Comparison of ENCODE assay signal across 2 cellular contexts in the genomic region with DNA sequence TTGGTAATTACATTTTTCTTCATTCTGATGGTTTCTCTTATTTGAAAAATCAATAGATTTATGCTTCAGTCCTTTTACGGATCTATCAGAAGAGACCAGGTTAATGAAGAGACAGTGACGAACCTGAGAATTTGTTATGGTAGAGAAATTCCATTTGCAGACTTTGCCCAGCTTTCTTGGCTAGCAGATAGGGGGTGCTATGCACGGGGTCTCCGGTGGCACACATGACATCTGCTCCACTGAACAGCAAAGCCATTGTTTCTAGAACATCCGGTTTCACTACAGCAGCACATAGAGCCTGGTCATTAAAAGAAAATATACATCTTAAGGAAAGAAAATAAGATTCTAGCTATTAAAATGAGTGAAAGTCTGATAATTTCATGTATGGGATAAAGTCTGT.
TF ChIP-seq lines count a peak whose summit lies in the region.

No MANE protein-coding gene starts in this region.

TF ChIP-seq in SK-N-SH, 30 proteins besides CTCF, POLR2A, EP300 and RAD21 (continued from another document):
- no peak for TF ChIP-seq TAF1 (IDR thresholded peaks at IDR 0.05; ENCODE audit: borderline replicate concordance, low read depth, low read length)
- TF ChIP-seq FOXM1 (IDR thresholded peaks at IDR 0.05; ENCODE audit: low read depth), result no peak
TF ChIP-seq in SK-N-SH: peak in this region for 0.

TF ChIP-seq in SK-N-SH treated with all-trans-retinoic acid at 6 μM for 48 hours, 23 proteins besides CTCF, POLR2A, EP300 and RAD21 (continued from another document):
- TF ChIP-seq, protein P1, sequence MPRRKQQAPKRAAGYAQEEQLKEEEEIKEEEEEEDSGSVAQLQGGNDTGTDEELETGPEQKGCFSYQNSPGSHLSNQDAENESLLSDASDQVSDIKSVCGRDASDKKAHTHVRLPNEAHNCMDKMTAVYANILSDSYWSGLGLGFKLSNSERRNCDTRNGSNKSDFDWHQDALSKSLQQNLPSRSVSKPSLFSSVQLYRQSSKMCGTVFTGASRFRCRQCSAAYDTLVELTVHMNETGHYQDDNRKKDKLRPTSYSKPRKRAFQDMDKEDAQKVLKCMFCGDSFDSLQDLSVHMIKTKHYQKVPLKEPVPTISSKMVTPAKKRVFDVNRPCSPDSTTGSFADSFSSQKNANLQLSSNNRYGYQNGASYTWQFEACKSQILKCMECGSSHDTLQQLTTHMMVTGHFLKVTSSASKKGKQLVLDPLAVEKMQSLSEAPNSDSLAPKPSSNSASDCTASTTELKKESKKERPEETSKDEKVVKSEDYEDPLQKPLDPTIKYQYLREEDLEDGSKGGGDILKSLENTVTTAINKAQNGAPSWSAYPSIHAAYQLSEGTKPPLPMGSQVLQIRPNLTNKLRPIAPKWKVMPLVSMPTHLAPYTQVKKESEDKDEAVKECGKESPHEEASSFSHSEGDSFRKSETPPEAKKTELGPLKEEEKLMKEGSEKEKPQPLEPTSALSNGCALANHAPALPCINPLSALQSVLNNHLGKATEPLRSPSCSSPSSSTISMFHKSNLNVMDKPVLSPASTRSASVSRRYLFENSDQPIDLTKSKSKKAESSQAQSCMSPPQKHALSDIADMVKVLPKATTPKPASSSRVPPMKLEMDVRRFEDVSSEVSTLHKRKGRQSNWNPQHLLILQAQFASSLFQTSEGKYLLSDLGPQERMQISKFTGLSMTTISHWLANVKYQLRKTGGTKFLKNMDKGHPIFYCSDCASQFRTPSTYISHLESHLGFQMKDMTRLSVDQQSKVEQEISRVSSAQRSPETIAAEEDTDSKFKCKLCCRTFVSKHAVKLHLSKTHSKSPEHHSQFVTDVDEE (CRISPR knock-in tag; IDR thresholded peaks at IDR 0.05), result no peak
- TF ChIP-seq ZNF8 (CRISPR knock-in tag; IDR thresholded peaks at IDR 0.05), result no peak
- no peak for TF ChIP-seq GLIS3 (CRISPR knock-in tag; IDR thresholded peaks at IDR 0.05)
- no peak for TF ChIP-seq ISL1 (CRISPR knock-in tag; IDR thresholded peaks at IDR 0.05)
- no peak for TF ChIP-seq ARNTL (CRISPR knock-in tag; IDR thresholded peaks at IDR 0.05; ENCODE audit: borderline replicate concordance, low read depth)
- TF ChIP-seq ZNF70 (CRISPR knock-in tag; IDR thresholded peaks at IDR 0.05), result no peak
- no peak for TF ChIP-seq PPARA (CRISPR knock-in tag; IDR thresholded peaks at IDR 0.05; ENCODE audit: borderline replicate concordance)
- no peak for TF ChIP-seq ZFP30 (CRISPR knock-in tag; IDR thresholded peaks at IDR 0.05)
- TF ChIP-seq BACH2 (CRISPR knock-in tag; IDR thresholded peaks at IDR 0.05; ENCODE audit: borderline replicate concordance), result no peak
- TF ChIP-seq SNAI2 (CRISPR knock-in tag; IDR thresholded peaks at IDR 0.05), result no peak
- TF ChIP-seq, protein P2, sequence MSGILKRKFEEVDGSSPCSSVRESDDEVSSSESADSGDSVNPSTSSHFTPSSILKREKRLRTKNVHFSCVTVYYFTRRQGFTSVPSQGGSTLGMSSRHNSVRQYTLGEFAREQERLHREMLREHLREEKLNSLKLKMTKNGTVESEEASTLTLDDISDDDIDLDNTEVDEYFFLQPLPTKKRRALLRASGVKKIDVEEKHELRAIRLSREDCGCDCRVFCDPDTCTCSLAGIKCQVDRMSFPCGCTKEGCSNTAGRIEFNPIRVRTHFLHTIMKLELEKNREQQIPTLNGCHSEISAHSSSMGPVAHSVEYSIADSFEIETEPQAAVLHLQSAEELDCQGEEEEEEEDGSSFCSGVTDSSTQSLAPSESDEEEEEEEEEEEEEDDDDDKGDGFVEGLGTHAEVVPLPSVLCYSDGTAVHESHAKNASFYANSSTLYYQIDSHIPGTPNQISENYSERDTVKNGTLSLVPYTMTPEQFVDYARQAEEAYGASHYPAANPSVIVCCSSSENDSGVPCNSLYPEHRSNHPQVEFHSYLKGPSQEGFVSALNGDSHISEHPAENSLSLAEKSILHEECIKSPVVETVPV (CRISPR knock-in tag; IDR thresholded peaks at IDR 0.05), result no peak
- TF ChIP-seq, protein P3, sequence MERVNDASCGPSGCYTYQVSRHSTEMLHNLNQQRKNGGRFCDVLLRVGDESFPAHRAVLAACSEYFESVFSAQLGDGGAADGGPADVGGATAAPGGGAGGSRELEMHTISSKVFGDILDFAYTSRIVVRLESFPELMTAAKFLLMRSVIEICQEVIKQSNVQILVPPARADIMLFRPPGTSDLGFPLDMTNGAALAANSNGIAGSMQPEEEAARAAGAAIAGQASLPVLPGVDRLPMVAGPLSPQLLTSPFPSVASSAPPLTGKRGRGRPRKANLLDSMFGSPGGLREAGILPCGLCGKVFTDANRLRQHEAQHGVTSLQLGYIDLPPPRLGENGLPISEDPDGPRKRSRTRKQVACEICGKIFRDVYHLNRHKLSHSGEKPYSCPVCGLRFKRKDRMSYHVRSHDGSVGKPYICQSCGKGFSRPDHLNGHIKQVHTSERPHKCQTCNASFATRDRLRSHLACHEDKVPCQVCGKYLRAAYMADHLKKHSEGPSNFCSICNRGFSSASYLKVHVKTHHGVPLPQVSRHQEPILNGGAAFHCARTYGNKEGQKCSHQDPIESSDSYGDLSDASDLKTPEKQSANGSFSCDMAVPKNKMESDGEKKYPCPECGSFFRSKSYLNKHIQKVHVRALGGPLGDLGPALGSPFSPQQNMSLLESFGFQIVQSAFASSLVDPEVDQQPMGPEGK (CRISPR knock-in tag; IDR thresholded peaks at IDR 0.05; ENCODE audit: borderline replicate concordance), result no peak
- TF ChIP-seq ZFP3 (CRISPR knock-in tag; IDR thresholded peaks at IDR 0.05), result no peak
- no peak for TF ChIP-seq TOX (CRISPR knock-in tag; IDR thresholded peaks at IDR 0.05; ENCODE audit: borderline replicate concordance)
- TF ChIP-seq CSDC2 (CRISPR knock-in tag; IDR thresholded peaks at IDR 0.05), result no peak
- no peak for TF ChIP-seq ESRRG (CRISPR knock-in tag; IDR thresholded peaks at IDR 0.05)
- TF ChIP-seq, protein P4, sequence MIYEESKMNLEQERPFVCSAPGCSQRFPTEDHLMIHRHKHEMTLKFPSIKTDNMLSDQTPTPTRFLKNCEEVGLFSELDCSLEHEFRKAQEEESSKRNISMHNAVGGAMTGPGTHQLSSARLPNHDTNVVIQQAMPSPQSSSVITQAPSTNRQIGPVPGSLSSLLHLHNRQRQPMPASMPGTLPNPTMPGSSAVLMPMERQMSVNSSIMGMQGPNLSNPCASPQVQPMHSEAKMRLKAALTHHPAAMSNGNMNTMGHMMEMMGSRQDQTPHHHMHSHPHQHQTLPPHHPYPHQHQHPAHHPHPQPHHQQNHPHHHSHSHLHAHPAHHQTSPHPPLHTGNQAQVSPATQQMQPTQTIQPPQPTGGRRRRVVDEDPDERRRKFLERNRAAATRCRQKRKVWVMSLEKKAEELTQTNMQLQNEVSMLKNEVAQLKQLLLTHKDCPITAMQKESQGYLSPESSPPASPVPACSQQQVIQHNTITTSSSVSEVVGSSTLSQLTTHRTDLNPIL (CRISPR knock-in tag; IDR thresholded peaks at IDR 0.05; ENCODE audit: low read depth), result no peak
